In genomic region chr6:11392778-11393507, GRCh38 we compare ENCODE assay signal across 1 cellular context.
A peak's percentile ranks its signal among the peaks of the same experiment; 100 is the strongest.
TF ChIP-seq lines count a peak whose summit lies in the region.

No MANE protein-coding gene starts in this region.

TF ChIP-seq in HepG2, 621 proteins besides CTCF, POLR2A, EP300 and RAD21 (continued from another document and continues in another):
- TF ChIP-seq RNF219 (CRISPR knock-in tag; IDR thresholded peaks at IDR 0.05) (peak; percentile 72; the same call in 1 of the 2 replicates), ARHGAP35 (CRISPR knock-in tag; IDR thresholded peaks at IDR 0.05; ENCODE audit: borderline replicate concordance) (no peak), KLF6 (CRISPR knock-in tag; IDR thresholded peaks at IDR 0.05) (peak; percentile 95), ZNF224 (CRISPR knock-in tag; IDR thresholded peaks at IDR 0.05) (peak; percentile 85; the same call in 1 of the 2 replicates), ZC3H13 (CRISPR knock-in tag; IDR thresholded peaks at IDR 0.05) (peak; percentile 85), MNT (IDR thresholded peaks at IDR 0.05) (no peak), ZNF558 (CRISPR knock-in tag; IDR thresholded peaks at IDR 0.05; ENCODE audit: borderline replicate concordance) (no peak), ZNF205 (CRISPR knock-in tag; IDR thresholded peaks at IDR 0.05) (peak; percentile 88), ZNF567 (CRISPR knock-in tag; IDR thresholded peaks at IDR 0.05; ENCODE audit: borderline replicate concordance) (no peak), AKNA (CRISPR knock-in tag; IDR thresholded peaks at IDR 0.05; ENCODE audit: borderline replicate concordance) (0 out of 2 replicates have a peak, but pooled peaks have one; percentile 57), KDM2A (CRISPR knock-in tag; IDR thresholded peaks at IDR 0.05; ENCODE audit: borderline replicate concordance, low read depth) (peak; percentile 76), ZNF556 (CRISPR knock-in tag; IDR thresholded peaks at IDR 0.05; ENCODE audit: borderline replicate concordance) (peak; percentile 95), ZNF367 (CRISPR knock-in tag; IDR thresholded peaks at IDR 0.05; ENCODE audit: borderline replicate concordance) (no peak), TOE1 (CRISPR knock-in tag; IDR thresholded peaks at IDR 0.05) (0 out of 2 replicates have a peak, but pooled peaks have one; percentile 56), CEBPG (CRISPR knock-in tag; IDR thresholded peaks at IDR 0.05) (peak; percentile 100), CSRNP2 (CRISPR knock-in tag; conservative IDR thresholded peaks at IDR 0.05; ENCODE audit: low read depth) (no peak; the same call in 1 of the 2 replicates), WIZ (CRISPR knock-in tag; IDR thresholded peaks at IDR 0.05) (no peak), XBP1 (CRISPR knock-in tag; IDR thresholded peaks at IDR 0.05) (no peak), ZNF672 (CRISPR knock-in tag; IDR thresholded peaks at IDR 0.05) (no peak), SKI (IDR thresholded peaks at IDR 0.05; ENCODE audit: partially characterized antibody) (peak; percentile 61), SNAI1 (CRISPR knock-in tag; IDR thresholded peaks at IDR 0.05; ENCODE audit: borderline replicate concordance) (no peak), PHF8 (CRISPR knock-in tag; IDR thresholded peaks at IDR 0.05) (peak; percentile 63), ZNF264 (CRISPR knock-in tag; IDR thresholded peaks at IDR 0.05) (no peak; the same call in none of the 2 replicates), ZNF530 (CRISPR knock-in tag; IDR thresholded peaks at IDR 0.05; ENCODE audit: low read depth) (no peak), ELF1 (CRISPR knock-in tag; IDR thresholded peaks at IDR 0.05) (peak; percentile 98), ZNF160 (CRISPR knock-in tag; IDR thresholded peaks at IDR 0.05) (0 out of 2 replicates have a peak, but pooled peaks have one; percentile 68), HNRNPLL (IDR thresholded peaks at IDR 0.05; ENCODE audit: low read depth, low read length, poor library complexity, severe bottlenecking) (no peak), ZNF263 (CRISPR knock-in tag; IDR thresholded peaks at IDR 0.05) (no peak), FOXA3 (CRISPR knock-in tag; IDR thresholded peaks at IDR 0.05) (peak; percentile 95), HDAC1 (CRISPR knock-in tag; IDR thresholded peaks at IDR 0.05) (peak; percentile 96)
- TF ChIP-seq, protein P1, sequence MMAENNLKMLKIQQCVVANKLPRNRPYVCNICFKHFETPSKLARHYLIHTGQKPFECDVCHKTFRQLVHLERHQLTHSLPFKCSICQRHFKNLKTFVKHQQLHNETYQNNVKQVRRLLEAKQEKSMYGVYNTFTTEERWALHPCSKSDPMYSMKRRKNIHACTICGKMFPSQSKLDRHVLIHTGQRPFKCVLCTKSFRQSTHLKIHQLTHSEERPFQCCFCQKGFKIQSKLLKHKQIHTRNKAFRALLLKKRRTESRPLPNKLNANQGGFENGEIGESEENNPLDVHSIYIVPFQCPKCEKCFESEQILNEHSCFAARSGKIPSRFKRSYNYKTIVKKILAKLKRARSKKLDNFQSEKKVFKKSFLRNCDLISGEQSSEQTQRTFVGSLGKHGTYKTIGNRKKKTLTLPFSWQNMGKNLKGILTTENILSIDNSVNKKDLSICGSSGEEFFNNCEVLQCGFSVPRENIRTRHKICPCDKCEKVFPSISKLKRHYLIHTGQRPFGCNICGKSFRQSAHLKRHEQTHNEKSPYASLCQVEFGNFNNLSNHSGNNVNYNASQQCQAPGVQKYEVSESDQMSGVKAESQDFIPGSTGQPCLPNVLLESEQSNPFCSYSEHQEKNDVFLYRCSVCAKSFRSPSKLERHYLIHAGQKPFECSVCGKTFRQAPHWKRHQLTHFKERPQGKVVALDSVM (CRISPR knock-in tag; IDR thresholded peaks at IDR 0.05), result no peak; the same call in 1 of the 2 replicates
- TF ChIP-seq, protein P2, sequence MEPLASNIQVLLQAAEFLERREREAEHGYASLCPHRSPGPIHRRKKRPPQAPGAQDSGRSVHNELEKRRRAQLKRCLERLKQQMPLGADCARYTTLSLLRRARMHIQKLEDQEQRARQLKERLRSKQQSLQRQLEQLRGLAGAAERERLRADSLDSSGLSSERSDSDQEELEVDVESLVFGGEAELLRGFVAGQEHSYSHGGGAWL (CRISPR knock-in tag; IDR thresholded peaks at IDR 0.05), result 0 out of 2 replicates have a peak, but pooled peaks have one; percentile 68
- TF ChIP-seq, protein P3, sequence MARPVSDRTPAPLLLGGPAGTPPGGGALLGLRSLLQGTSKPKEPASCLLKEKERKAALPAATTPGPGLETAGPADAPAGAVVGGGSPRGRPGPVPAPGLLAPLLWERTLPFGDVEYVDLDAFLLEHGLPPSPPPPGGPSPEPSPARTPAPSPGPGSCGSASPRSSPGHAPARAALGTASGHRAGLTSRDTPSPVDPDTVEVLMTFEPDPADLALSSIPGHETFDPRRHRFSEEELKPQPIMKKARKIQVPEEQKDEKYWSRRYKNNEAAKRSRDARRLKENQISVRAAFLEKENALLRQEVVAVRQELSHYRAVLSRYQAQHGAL (CRISPR knock-in tag; IDR thresholded peaks at IDR 0.05; ENCODE audit: not compliant biosample characterization), result peak; percentile 42
- TF ChIP-seq, protein P4, sequence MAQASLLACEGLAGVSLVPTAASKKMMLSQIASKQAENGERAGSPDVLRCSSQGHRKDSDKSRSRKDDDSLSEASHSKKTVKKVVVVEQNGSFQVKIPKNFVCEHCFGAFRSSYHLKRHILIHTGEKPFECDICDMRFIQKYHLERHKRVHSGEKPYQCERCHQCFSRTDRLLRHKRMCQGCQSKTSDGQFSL (CRISPR knock-in tag; IDR thresholded peaks at IDR 0.05), result no peak
- TF ChIP-seq, protein P5, sequence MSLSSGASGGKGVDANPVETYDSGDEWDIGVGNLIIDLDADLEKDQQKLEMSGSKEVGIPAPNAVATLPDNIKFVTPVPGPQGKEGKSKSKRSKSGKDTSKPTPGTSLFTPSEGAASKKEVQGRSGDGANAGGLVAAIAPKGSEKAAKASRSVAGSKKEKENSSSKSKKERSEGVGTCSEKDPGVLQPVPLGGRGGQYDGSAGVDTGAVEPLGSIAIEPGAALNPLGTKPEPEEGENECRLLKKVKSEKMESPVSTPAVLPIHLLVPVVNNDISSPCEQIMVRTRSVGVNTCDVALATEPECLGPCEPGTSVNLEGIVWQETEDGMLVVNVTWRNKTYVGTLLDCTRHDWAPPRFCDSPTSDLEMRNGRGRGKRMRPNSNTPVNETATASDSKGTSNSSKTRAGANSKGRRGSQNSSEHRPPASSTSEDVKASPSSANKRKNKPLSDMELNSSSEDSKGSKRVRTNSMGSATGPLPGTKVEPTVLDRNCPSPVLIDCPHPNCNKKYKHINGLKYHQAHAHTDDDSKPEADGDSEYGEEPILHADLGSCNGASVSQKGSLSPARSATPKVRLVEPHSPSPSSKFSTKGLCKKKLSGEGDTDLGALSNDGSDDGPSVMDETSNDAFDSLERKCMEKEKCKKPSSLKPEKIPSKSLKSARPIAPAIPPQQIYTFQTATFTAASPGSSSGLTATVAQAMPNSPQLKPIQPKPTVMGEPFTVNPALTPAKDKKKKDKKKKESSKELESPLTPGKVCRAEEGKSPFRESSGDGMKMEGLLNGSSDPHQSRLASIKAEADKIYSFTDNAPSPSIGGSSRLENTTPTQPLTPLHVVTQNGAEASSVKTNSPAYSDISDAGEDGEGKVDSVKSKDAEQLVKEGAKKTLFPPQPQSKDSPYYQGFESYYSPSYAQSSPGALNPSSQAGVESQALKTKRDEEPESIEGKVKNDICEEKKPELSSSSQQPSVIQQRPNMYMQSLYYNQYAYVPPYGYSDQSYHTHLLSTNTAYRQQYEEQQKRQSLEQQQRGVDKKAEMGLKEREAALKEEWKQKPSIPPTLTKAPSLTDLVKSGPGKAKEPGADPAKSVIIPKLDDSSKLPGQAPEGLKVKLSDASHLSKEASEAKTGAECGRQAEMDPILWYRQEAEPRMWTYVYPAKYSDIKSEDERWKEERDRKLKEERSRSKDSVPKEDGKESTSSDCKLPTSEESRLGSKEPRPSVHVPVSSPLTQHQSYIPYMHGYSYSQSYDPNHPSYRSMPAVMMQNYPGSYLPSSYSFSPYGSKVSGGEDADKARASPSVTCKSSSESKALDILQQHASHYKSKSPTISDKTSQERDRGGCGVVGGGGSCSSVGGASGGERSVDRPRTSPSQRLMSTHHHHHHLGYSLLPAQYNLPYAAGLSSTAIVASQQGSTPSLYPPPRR (CRISPR knock-in tag; IDR thresholded peaks at IDR 0.05; ENCODE audit: borderline replicate concordance), result peak; percentile 97
- TF ChIP-seq, protein P6, sequence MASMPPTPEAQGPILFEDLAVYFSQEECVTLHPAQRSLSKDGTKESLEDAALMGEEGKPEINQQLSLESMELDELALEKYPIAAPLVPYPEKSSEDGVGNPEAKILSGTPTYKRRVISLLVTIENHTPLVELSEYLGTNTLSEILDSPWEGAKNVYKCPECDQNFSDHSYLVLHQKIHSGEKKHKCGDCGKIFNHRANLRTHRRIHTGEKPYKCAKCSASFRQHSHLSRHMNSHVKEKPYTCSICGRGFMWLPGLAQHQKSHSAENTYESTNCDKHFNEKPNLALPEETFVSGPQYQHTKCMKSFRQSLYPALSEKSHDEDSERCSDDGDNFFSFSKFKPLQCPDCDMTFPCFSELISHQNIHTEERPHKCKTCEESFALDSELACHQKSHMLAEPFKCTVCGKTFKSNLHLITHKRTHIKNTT (CRISPR knock-in tag; IDR thresholded peaks at IDR 0.05), result no peak
